In the genomic region with DNA sequence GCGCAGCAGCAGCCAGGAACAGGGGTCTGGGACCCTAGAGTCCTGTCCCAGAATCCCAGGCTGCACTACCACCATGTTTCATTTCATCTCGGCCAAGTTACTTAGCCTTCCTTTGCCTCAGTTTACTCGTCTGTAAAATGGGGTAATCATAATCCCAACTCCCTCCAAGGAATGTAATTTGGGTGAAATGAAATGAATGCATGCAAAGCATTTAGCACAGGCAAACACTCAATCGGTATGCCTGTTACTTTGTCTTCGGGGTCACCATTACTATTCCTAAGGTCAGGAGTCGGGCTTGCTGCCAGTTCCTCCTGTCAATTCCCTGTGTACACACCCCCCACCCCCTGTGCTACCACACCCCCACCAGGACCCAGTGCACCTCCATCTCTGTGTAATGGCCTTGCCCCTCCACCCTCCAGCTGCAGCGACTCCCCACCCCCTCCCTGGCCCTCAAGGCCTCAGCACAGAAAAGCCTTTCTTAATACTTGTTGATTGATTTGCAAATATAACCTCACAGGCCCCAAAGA, we compare ENCODE assay signal across 9 cellular contexts. TPM values are rescaled to one million over a fixed set of nuclear protein-coding genes. Genes with fewer than 3 reads are reported as not detected.
DNase-seq lines count a peak whose midpoint lies in the region; ATAC-seq and TF ChIP-seq lines count a peak whose summit lies in the region.
"Had no signal": no experiment of that assay in that cellular context is flagged by ENCODE, and none has a peak within 500 bp of the region (broad histone marks: within the 10 kb centered on the region; RNA-seq: fewer than 3 reads in every experiment).

No MANE protein-coding gene starts in this region.

- no peak for TF ChIP-seq CTCF in left ventricle myocardium inferior (IDR thresholded peaks at IDR 0.05; ENCODE audit: borderline replicate concordance)
- TF ChIP-seq CTCF in chondrocyte (IDR thresholded peaks at IDR 0.05) = no peak
- no peak for TF ChIP-seq CTCF in mesothelial cell of epicardium (IDR thresholded peaks at IDR 0.05; ENCODE audit: unreplicated experiment)

- ATAC-seq in left cardiac atrium (no peak), aorta (ENCODE audit: low FRiP score) (no peak)
- ATAC-seq in activated CD8-positive, alpha-beta T cell treated with anti-CD3 and anti-CD28 coated beads, Interleukin-2, amount 10 ng/mL, durations not matched to agents 7 days and 5 days = no peak

- peaks cover 71% of the 10 kb centered on the region for H3K4me1 ChIP-seq in left ventricle myocardium inferior
- H3K4me1 ChIP-seq in aorta (ENCODE audit: control insufficient read depth in 1 of 2, insufficient read depth in 2 of 2, low read length in 2 of 2) = peaks cover 4 to 10% of the 10 kb centered on the region in 2 donors

- intact Hi-C loops in left ventricle myocardium inferior (cut with micrococcal nuclease) (no loop called here), left cardiac atrium (cut with DNase I) (no loop called here), aorta (cut with DNase I) (loop anchor here (5.0 to 10.0 kb wide), 8 partner anchors 55 to 205 kb away; no protein-coding TSS in a partner anchor)

- H3K27me3 Mint-ChIP-seq in chondrocyte (ENCODE audit: low read depth) (no peaks in the 10 kb centered on the region), mesothelial cell of epicardium (ENCODE audit: low read depth) (no peaks in the 10 kb centered on the region)
- peaks cover 28% of the 10 kb centered on the region for H3K27me3 Mint-ChIP-seq in activated CD8-positive, alpha-beta T cell treated with anti-CD3 and anti-CD28 coated beads, Interleukin-2, amount 10 ng/mL, durations not matched to agents 7 days and 5 days (ENCODE audit: low read depth)
- H3K27me3 Mint-ChIP-seq in activated CD4-positive, alpha-beta T cell treated with anti-CD3 and anti-CD28 coated beads, Interleukin-2, amount 10 ng/mL, durations not matched to agents 7 days and 5 days = peaks cover 33% of the 10 kb centered on the region

- POLR2A ChIA-PET in activated CD8-positive, alpha-beta T cell treated with anti-CD3 and anti-CD28 coated beads, Interleukin-2, amount 10 ng/mL, durations not matched to agents 7 days and 5 days (lab: Charles Lee) = no interaction called here
- POLR2A ChIA-PET in activated CD4-positive, alpha-beta T cell treated with anti-CD3 and anti-CD28 coated beads, Interleukin-2, amount 10 ng/mL, durations not matched to agents 7 days and 5 days (lab: Charles Lee) = no interaction called here

- H3K27me3 ChIP-seq in left ventricle myocardium inferior (ENCODE audit: low read depth) (no peaks in the 10 kb centered on the region), aorta (ENCODE audit: control insufficient read depth in 1 of 2, insufficient read depth in 2 of 2, low read length in 1 of 2) (no peaks in the 10 kb centered on the region)

- DNase-seq in left ventricle myocardium inferior = no peak
- DNase-seq in left cardiac atrium = no peak
- DNase-seq in chondrocyte (ENCODE audit: low spot score) = no peak
- no peak for DNase-seq in mesothelial cell of epicardium (ENCODE audit: low spot score in 2 of 2, unreplicated experiment in 2 of 2)
- no peak for DNase-seq in aorta
- no peak for DNase-seq in D341Med (ENCODE audit: low spot score)
- DNase-seq in activated CD8-positive, alpha-beta T cell treated with anti-CD3 and anti-CD28 coated beads, Interleukin-2, amount 10 ng/mL, durations not matched to agents 7 days and 5 days = no peak
- no peak for DNase-seq in activated CD4-positive, alpha-beta T cell treated with anti-CD3 and anti-CD28 coated beads, Interleukin-2, amount 10 ng/mL, durations not matched to agents 7 days and 5 days
- DNase-seq: activated effector memory CD4-positive, alpha-beta T cell treated with Interleukin-2 at 50 U/mL for 16 hours had no signal

- no peaks in the 10 kb centered on the region for H3K36me3 ChIP-seq in left ventricle myocardium inferior
- H3K36me3 ChIP-seq in aorta (ENCODE audit: control insufficient read depth in 1 of 2, insufficient read depth in 2 of 2, low read length in 1 of 2) = no peaks in the 10 kb centered on the region

- H3K4me3 Mint-ChIP-seq in chondrocyte (ENCODE audit: unreplicated experiment) (peak overlapping the region; percentile 98), mesothelial cell of epicardium (peak overlapping the region; percentile 97)
- H3K4me3 Mint-ChIP-seq in activated CD8-positive, alpha-beta T cell treated with anti-CD3 and anti-CD28 coated beads, Interleukin-2, amount 10 ng/mL, durations not matched to agents 7 days and 5 days = no peak overlapping the region
- no peak overlapping the region for H3K4me3 Mint-ChIP-seq in activated CD4-positive, alpha-beta T cell treated with anti-CD3 and anti-CD28 coated beads, Interleukin-2, amount 10 ng/mL, durations not matched to agents 7 days and 5 days

- H3K27ac ChIP-seq in left ventricle myocardium inferior (replicated peaks) (no peak overlapping the region), aorta (ENCODE audit: low read depth in 1 of 2, low read length in 2 of 2) (no peak overlapping the region)

- 27 to 30% methylated on average over 7 of the region's 7 CpGs for WGBS in aorta, 2 donors

- no peaks in the 10 kb centered on the region for H3K9me3 Mint-ChIP-seq in chondrocyte (ENCODE audit: low read depth)
- peaks cover under 1% of the 10 kb centered on the region for H3K9me3 Mint-ChIP-seq in mesothelial cell of epicardium
- H3K9me3 Mint-ChIP-seq in activated CD8-positive, alpha-beta T cell treated with anti-CD3 and anti-CD28 coated beads, Interleukin-2, amount 10 ng/mL, durations not matched to agents 7 days and 5 days (ENCODE audit: insufficient read depth) = no peaks in the 10 kb centered on the region
- no peaks in the 10 kb centered on the region for H3K9me3 Mint-ChIP-seq in activated CD4-positive, alpha-beta T cell treated with anti-CD3 and anti-CD28 coated beads, Interleukin-2, amount 10 ng/mL, durations not matched to agents 7 days and 5 days

- H3K4me3 ChIP-seq in left ventricle myocardium inferior = peak overlapping the region; percentile 84
- peak overlapping the region; percentile 75 to 80 for H3K4me3 ChIP-seq in aorta (ENCODE audit: low read length in 2 of 2)

- peaks cover 86% of the 10 kb centered on the region for H3K4me1 Mint-ChIP-seq in chondrocyte (ENCODE audit: low read depth)
- H3K4me1 Mint-ChIP-seq in mesothelial cell of epicardium = peaks cover 84% of the 10 kb centered on the region
- H3K4me1 Mint-ChIP-seq in activated CD8-positive, alpha-beta T cell treated with anti-CD3 and anti-CD28 coated beads, Interleukin-2, amount 10 ng/mL, durations not matched to agents 7 days and 5 days (ENCODE audit: low read depth) = peaks cover 4% of the 10 kb centered on the region
- no peaks in the 10 kb centered on the region for H3K4me1 Mint-ChIP-seq in activated CD4-positive, alpha-beta T cell treated with anti-CD3 and anti-CD28 coated beads, Interleukin-2, amount 10 ng/mL, durations not matched to agents 7 days and 5 days

- H3K9me3 ChIP-seq in left ventricle myocardium inferior (replicated peaks) = no peaks in the 10 kb centered on the region
- H3K9me3 ChIP-seq in aorta (ENCODE audit: control insufficient read depth, low read length) = no peaks in the 10 kb centered on the region

- peak overlapping the region; percentile 99 for H3K27ac Mint-ChIP-seq in chondrocyte (ENCODE audit: unreplicated experiment)
- H3K27ac Mint-ChIP-seq in mesothelial cell of epicardium = peak overlapping the region; percentile 98
- H3K27ac Mint-ChIP-seq in activated CD8-positive, alpha-beta T cell treated with anti-CD3 and anti-CD28 coated beads, Interleukin-2, amount 10 ng/mL, durations not matched to agents 7 days and 5 days = no peak overlapping the region
- no peak overlapping the region for H3K27ac Mint-ChIP-seq in activated CD4-positive, alpha-beta T cell treated with anti-CD3 and anti-CD28 coated beads, Interleukin-2, amount 10 ng/mL, durations not matched to agents 7 days and 5 days

- H3K36me3 Mint-ChIP-seq in chondrocyte (ENCODE audit: low read depth) (peaks cover 14% of the 10 kb centered on the region), mesothelial cell of epicardium (peaks cover 4% of the 10 kb centered on the region)
- H3K36me3 Mint-ChIP-seq in activated CD8-positive, alpha-beta T cell treated with anti-CD3 and anti-CD28 coated beads, Interleukin-2, amount 10 ng/mL, durations not matched to agents 7 days and 5 days (ENCODE audit: low read depth) = no peaks in the 10 kb centered on the region
- no peaks in the 10 kb centered on the region for H3K36me3 Mint-ChIP-seq in activated CD4-positive, alpha-beta T cell treated with anti-CD3 and anti-CD28 coated beads, Interleukin-2, amount 10 ng/mL, durations not matched to agents 7 days and 5 days (ENCODE audit: low read depth)

- CTCF ChIA-PET in activated CD8-positive, alpha-beta T cell treated with anti-CD3 and anti-CD28 coated beads, Interleukin-2, amount 10 ng/mL, durations not matched to agents 7 days and 5 days (lab: Charles Lee) = no interaction called here
- CTCF ChIA-PET in activated CD4-positive, alpha-beta T cell treated with anti-CD3 and anti-CD28 coated beads, Interleukin-2, amount 10 ng/mL, durations not matched to agents 7 days and 5 days (lab: Charles Lee) = interaction anchor here (0.6 kb wide), 1 partner anchor 72 kb away, joined by 3 read pairs; no protein-coding TSS in a partner anchor

RNA-seq across cellular contexts. Expression of gene TNS3, which starts 1.7 kb away (rescaled TPM):
- total RNA-seq in left ventricle myocardium inferior (40.6 TPM), left cardiac atrium (10 to 100 TPM; 51.4 to 66.9 TPM), chondrocyte (320 to 433 TPM (median 426 TPM) in 3 replicates), mesothelial cell of epicardium (427 to 461 TPM (median 452 TPM) in 3 replicates), aorta (100 to 1,000 TPM; 117 to 140 TPM)
- 10 to 100 TPM; 40.5 to 56.1 TPM for polyA plus RNA-seq in aorta
- not detected for total RNA-seq in activated CD8-positive, alpha-beta T cell treated with anti-CD3 and anti-CD28 coated beads, Interleukin-2, amount 10 ng/mL, durations not matched to agents 7 days and 5 days
- total RNA-seq in activated CD4-positive, alpha-beta T cell treated with anti-CD3 and anti-CD28 coated beads, Interleukin-2, amount 10 ng/mL, durations not matched to agents 7 days and 5 days = not detected

Comparison
In these comparisons a context has a peak if more than half of its experiments do, and no peak if none do; other contexts are left out.
1. H3K27ac Mint-ChIP-seq: peak in chondrocyte (single experiment) and mesothelial cell of epicardium (single experiment); none in activated CD8-positive, alpha-beta T cell treated with anti-CD3 and anti-CD28 coated beads, Interleukin-2, amount 10 ng/mL, durations not matched to agents 7 days and 5 days (single experiment) and activated CD4-positive, alpha-beta T cell treated with anti-CD3 and anti-CD28 coated beads, Interleukin-2, amount 10 ng/mL, durations not matched to agents 7 days and 5 days (single experiment).
2. H3K4me3 Mint-ChIP-seq: peak in chondrocyte (single experiment) and mesothelial cell of epicardium (single experiment); none in activated CD8-positive, alpha-beta T cell treated with anti-CD3 and anti-CD28 coated beads, Interleukin-2, amount 10 ng/mL, durations not matched to agents 7 days and 5 days (single experiment) and activated CD4-positive, alpha-beta T cell treated with anti-CD3 and anti-CD28 coated beads, Interleukin-2, amount 10 ng/mL, durations not matched to agents 7 days and 5 days (single experiment).
3. RNA of gene TNS3, which starts 1.7 kb away (total RNA-seq): 427 to 461 TPM in mesothelial cell of epicardium, 320 to 433 TPM in chondrocyte, 117 to 140 TPM in aorta, 51.4 to 66.9 TPM in left cardiac atrium and 40.6 TPM in left ventricle myocardium inferior (single experiment); not detected in activated CD8-positive, alpha-beta T cell treated with anti-CD3 and anti-CD28 coated beads, Interleukin-2, amount 10 ng/mL, durations not matched to agents 7 days and 5 days and not detected in activated CD4-positive, alpha-beta T cell treated with anti-CD3 and anti-CD28 coated beads, Interleukin-2, amount 10 ng/mL, durations not matched to agents 7 days and 5 days; every median in the first group is over 10 times any median in the second.
4. intact Hi-C loops: an anchor here in aorta (5.0 to 10.0 kb wide); none called in left ventricle myocardium inferior and left cardiac atrium.